8 cellular contexts compared by ENCODE assay signal in genomic region chr2:174632847-174633620, GRCh38. TPM values are rescaled to one million over a fixed set of nuclear protein-coding genes. Genes with fewer than 3 reads are reported as not detected.
DNase-seq lines count a peak whose midpoint lies in the region; ATAC-seq and TF ChIP-seq lines count a peak whose summit lies in the region.

No MANE protein-coding gene starts in this region.

- no peak for TF ChIP-seq CTCF in CD8-positive, alpha-beta T cell (IDR thresholded peaks at IDR 0.05)
- no peak for TF ChIP-seq CTCF in SU-DHL-6 (IDR thresholded peaks at IDR 0.05; ENCODE audit: insufficient read depth, low read length, poor library complexity, severe bottlenecking)
- TF ChIP-seq CTCF in hepatocyte (IDR thresholded peaks at IDR 0.05; ENCODE audit: poor library complexity): no peak
- no peak for TF ChIP-seq CTCF in transverse colon (IDR thresholded peaks at IDR 0.05)

- no peaks in the 10 kb centered on the region for H3K9me3 ChIP-seq in CD8-positive, alpha-beta T cell (ENCODE audit: low read length)
- H3K9me3 ChIP-seq in SU-DHL-6 (ENCODE audit: insufficient read depth, low read length): no peaks in the 10 kb centered on the region
- no peaks in the 10 kb centered on the region for H3K9me3 ChIP-seq in hepatocyte (ENCODE audit: low read depth)
- no peaks in the 10 kb centered on the region for H3K9me3 ChIP-seq in transverse colon

- H3K4me3 Mint-ChIP-seq in CD8-positive, alpha-beta T cell: peak overlapping the region; percentile 95

- H2AFZ ChIP-seq in SU-DHL-6 (ENCODE audit: low read depth, low read length, severe bottlenecking) (peak overlapping the region; percentile 96), hepatocyte (peak overlapping the region; percentile 57)

- H3K4me1 Mint-ChIP-seq in CD8-positive, alpha-beta T cell (ENCODE audit: low read depth): peaks cover 73% of the 10 kb centered on the region

- peak overlapping the region; percentile 99 for H3K4me2 ChIP-seq in SU-DHL-6 (ENCODE audit: low read depth, low read length, poor library complexity, severe bottlenecking)
- peak overlapping the region; percentile 53 for H3K4me2 ChIP-seq in hepatocyte

- peak overlapping the region; percentile 98 for H3K27ac Mint-ChIP-seq in CD8-positive, alpha-beta T cell

- POLR2A ChIA-PET in CD8-positive, alpha-beta T cell (lab: Charles Lee): interaction anchor here (0.6 to 2.0 kb wide), 11 partner anchors 17 to 171 kb away, joined by 3 to 9 read pairs (median 3); partner anchors contain the start of genes GPR155 and WIPF1

- TF ChIP-seq EP300 in transverse colon (IDR thresholded peaks at IDR 0.05; ENCODE audit: low read depth): no peak

- no peaks in the 10 kb centered on the region for H3K9me2 ChIP-seq in SU-DHL-6 (replicated peaks; ENCODE audit: insufficient read depth, low read length)
- no peaks in the 10 kb centered on the region for H3K9me2 ChIP-seq in hepatocyte (replicated peaks; ENCODE audit: insufficient read depth)

- DNase-seq in CD8-positive, alpha-beta T cell: peak in 1 of 7 experiments; percentile 21
- DNase-seq in hepatocyte (ENCODE audit: low spot score) (peak; percentile 18), transverse colon (no peak), UCSD-AML1 (lab: John Stamatoyannopoulos, UW; ENCODE audit: unreplicated experiment) (no peak), NCI-H1105 treated with DMSO at 0.1 percent for 48 hours (lab: John Stamatoyannopoulos, UW) (no peak)

- intact Hi-C loops in CD8-positive, alpha-beta T cell (cut with DNase I, micrococcal nuclease): loop anchor here (1.0 to 2.0 kb wide), 3 partner anchors 36 to 55 kb away; partner anchors contain the start of gene WIPF1 (in 1 of the 2)
- intact Hi-C loops in transverse colon (cut with DNase I; ENCODE audit: low total_unique reads): no loop called here

- H3F3A ChIP-seq in SU-DHL-6 (ENCODE audit: insufficient read depth): peaks cover 10% of the 10 kb centered on the region

- H3K27me3 ChIP-seq in CD8-positive, alpha-beta T cell (ENCODE audit: insufficient read depth, low read length): no peaks in the 10 kb centered on the region
- H3K27me3 ChIP-seq in SU-DHL-6 (ENCODE audit: low read length) (no peaks in the 10 kb centered on the region), hepatocyte (no peaks in the 10 kb centered on the region), transverse colon (no peaks in the 10 kb centered on the region)

- no peaks in the 10 kb centered on the region for H3K27me3 Mint-ChIP-seq in CD8-positive, alpha-beta T cell (ENCODE audit: low read depth)

- H3K4me1 ChIP-seq in CD8-positive, alpha-beta T cell (ENCODE audit: insufficient read depth, low read length): peaks cover 58% of the 10 kb centered on the region
- H3K4me1 ChIP-seq in hepatocyte (ENCODE audit: insufficient read depth) (peaks cover 16% of the 10 kb centered on the region), transverse colon (peaks cover 5 to 54% (median 16%) of the 10 kb centered on the region in 4 donors)

- H3K9ac ChIP-seq in SU-DHL-6 (ENCODE audit: low read length): peak overlapping the region; percentile 69

- in situ Hi-C loops in transverse colon (cut with MboI; ENCODE audit: low pct_ligation_motif_present in 1 of 4, low pct_unique_long_range_greater_than_20kb in 1 of 4, low sequenced_read_pairs in 3 of 4): no loop called here

- 53% methylated on average over 7 of the region's 7 CpGs for WGBS in hepatocyte (ENCODE audit: low lambda C conversion rate, missing lambda C conversion rate)
- WGBS in transverse colon (ENCODE audit: low coverage in 1 of 2), 2 donors: 43 to 44% methylated on average over 4 to 7 of the region's 7 CpGs

- no peaks in the 10 kb centered on the region for H3K9me3 Mint-ChIP-seq in CD8-positive, alpha-beta T cell

- H3K79me2 ChIP-seq in SU-DHL-6 (ENCODE audit: insufficient read depth, low read length): peaks cover 33% of the 10 kb centered on the region
- H3K79me2 ChIP-seq in hepatocyte: no peaks in the 10 kb centered on the region

- H4K20me1 ChIP-seq in SU-DHL-6 (ENCODE audit: low read depth, low read length) (no peaks in the 10 kb centered on the region), hepatocyte (ENCODE audit: insufficient read depth, poor library complexity, severe bottlenecking) (no peaks in the 10 kb centered on the region)

- H3K4me3 ChIP-seq in CD8-positive, alpha-beta T cell (ENCODE audit: low read depth, low read length): peak overlapping the region; percentile 71
- peak overlapping the region; percentile 71 for H3K4me3 ChIP-seq in SU-DHL-6 (ENCODE audit: insufficient read depth, low read length, poor library complexity, severe bottlenecking)
- no peak overlapping the region for H3K4me3 ChIP-seq in hepatocyte
- peak overlapping the region in 3 of 4 donors; percentile 5 to 41 (median 18) for H3K4me3 ChIP-seq in transverse colon

- H3K36me3 Mint-ChIP-seq in CD8-positive, alpha-beta T cell: peaks cover 54% of the 10 kb centered on the region

- peak; percentile 21 for ATAC-seq in CD8-positive, alpha-beta T cell
- ATAC-seq in GM21526 (IDR thresholded peaks at IDR 0.05; ENCODE audit: low FRiP score, unreplicated experiment) (peak; percentile 32), HG03469 (IDR thresholded peaks at IDR 0.05; ENCODE audit: unreplicated experiment) (no peak)

- no peak for TF ChIP-seq POLR2A in transverse colon (IDR thresholded peaks at IDR 0.05)

- CTCF ChIA-PET in CD8-positive, alpha-beta T cell (lab: Charles Lee): interaction anchor here (0.6 to 3.6 kb wide), 14 partner anchors 9 to 215 kb away, joined by 3 to 35 read pairs (median 4); partner anchors contain the start of gene WIPF1

- H3K36me3 ChIP-seq in CD8-positive, alpha-beta T cell (ENCODE audit: insufficient read depth, low read length): peaks cover 7% of the 10 kb centered on the region
- H3K36me3 ChIP-seq in SU-DHL-6 (ENCODE audit: low read length) (no peaks in the 10 kb centered on the region), hepatocyte (replicated peaks; ENCODE audit: insufficient read depth, low read depth) (no peaks in the 10 kb centered on the region), transverse colon (no peaks in the 10 kb centered on the region)

- peak overlapping the region; percentile 49 for H3K27ac ChIP-seq in CD8-positive, alpha-beta T cell (ENCODE audit: low read depth, low read length)
- H3K27ac ChIP-seq in SU-DHL-6 (ENCODE audit: low read depth, low read length): peak overlapping the region; percentile 76
- peak overlapping the region; percentile 74 for H3K27ac ChIP-seq in hepatocyte
- H3K27ac ChIP-seq in transverse colon: peak overlapping the region; percentile 72 to 78 (median 74)

RNA-seq across cellular contexts. Expression of gene WIPF1, which starts 35.4 kb away (rescaled TPM):
- total RNA-seq in CD8-positive, alpha-beta T cell: 100 to 1,000 TPM; 275 to 282 TPM
- 20.1 and 22.0 TPM in 2 replicates for total RNA-seq in hepatocyte
- polyA plus RNA-seq in hepatocyte: 32.3 and 32.7 TPM in 2 replicates
- total RNA-seq in transverse colon: 10 to 100 TPM in 3 of 4 donors, 1 to 10 TPM in 1; 8.5 to 32.6 (median 16.1) TPM

Comparison
In these comparisons a context has a peak if more than half of its experiments do, and no peak if none do; other contexts are left out.
1. RNA of gene WIPF1, which starts 35.4 kb away (total RNA-seq): 275 to 282 TPM in CD8-positive, alpha-beta T cell; 8.5 to 32.6 TPM in transverse colon and 20.1 to 22.0 TPM in hepatocyte; every median in the first group is over 4 times any median in the second.
2. Peak in every context shown above with its lines, with median percentiles within 50 percentile points of each other: H3K27ac ChIP-seq.